1 cellular context compared by ENCODE assay signal in genomic region chr1:151444791-151445177, GRCh38.
TF ChIP-seq lines count a peak whose summit lies in the region.

No MANE protein-coding gene starts in this region.

TF ChIP-seq in SK-N-SH treated with all-trans-retinoic acid at 6 μM for 48 hours, 23 proteins besides CTCF, POLR2A, EP300 and RAD21 (continued from another document):
- TF ChIP-seq PPARA (CRISPR knock-in tag; IDR thresholded peaks at IDR 0.05; ENCODE audit: borderline replicate concordance) (no peak), ZC3H10 (CRISPR knock-in tag; IDR thresholded peaks at IDR 0.05) (no peak)
TF ChIP-seq in SK-N-SH treated with all-trans-retinoic acid at 6 μM for 48 hours: peak in this region for 0.
